Comparison of ENCODE assay signal across 25 cellular contexts in genomic region chr1:103447471-103447870, GRCh38.
"Had no signal": no experiment of that assay in that cellular context is flagged by ENCODE, and none has a peak within 500 bp of the region (broad histone marks: within the 10 kb centered on the region; RNA-seq: fewer than 3 reads in every experiment).

No MANE protein-coding gene starts in this region.

- H3K9me3 ChIP-seq: colonic mucosa, esophagus squamous epithelium, gastrocnemius medialis, heart right ventricle, left lung, lower lobe of right lung, mucosa of descending colon had no signal

- FAIRE-seq: islet of Langerhans, keratinocyte had no signal

- ATAC-seq: esophagus mucosa; gastrocnemius medialis; heart right ventricle; left cardiac atrium; left lung; left ventricle myocardium superior; lower lobe of right lung; mucosa of descending colon; naive thymus-derived CD8-positive, alpha-beta T cell had no signal

- H3K4me3 ChIP-seq: colonic mucosa, dorsolateral prefrontal cortex, esophagus squamous epithelium, gastrocnemius medialis, heart right ventricle, left lung, lower lobe of right lung, mucosa of descending colon had no signal

- DNase-seq: colonic mucosa; dermis blood vessel endothelial cell; dorsolateral prefrontal cortex; effector CD4-positive, alpha-beta T cell; effector memory CD4-positive, alpha-beta T cell; erythroblast; esophagus squamous epithelium; foreskin melanocyte; gastrocnemius medialis; glutamatergic neuron; head of caudate nucleus; heart right ventricle; hippocampal formation; left cardiac atrium; left lung; left ventricle myocardium superior; lower lobe of right lung; mesenchymal stem cell; mucosa of descending colon; naive B cell; naive thymus-derived CD8-positive, alpha-beta T cell had no signal

- H3K27me3 ChIP-seq: colonic mucosa, dorsolateral prefrontal cortex, esophagus squamous epithelium, gastrocnemius medialis, heart right ventricle, left lung had no signal

- H3K4me1 ChIP-seq: colonic mucosa, esophagus squamous epithelium, gastrocnemius medialis, heart right ventricle, left lung, lower lobe of right lung had no signal

- H3K36me3 ChIP-seq: colonic mucosa, esophagus squamous epithelium, gastrocnemius medialis, heart right ventricle, left lung, lower lobe of right lung had no signal

- H3K27ac ChIP-seq: colonic mucosa, dorsolateral prefrontal cortex, epithelial cell of prostate, esophagus squamous epithelium, gastrocnemius medialis, heart right ventricle, left lung, lower lobe of right lung had no signal
